In genomic region chr1:191590578-191590977, GRCh38 we compare ENCODE assay signal across 24 cellular contexts.
"Had no signal": no experiment of that assay in that cellular context is flagged by ENCODE, and none has a peak within 500 bp of the region (broad histone marks: within the 10 kb centered on the region; RNA-seq: fewer than 3 reads in every experiment).

No MANE protein-coding gene starts in this region.

- FAIRE-seq: keratinocyte had no signal

- H3K4me1 ChIP-seq: gastrocnemius medialis, lower lobe of right lung, prostate gland, thyroid gland, vagina had no signal

- H3K27ac ChIP-seq: epithelial cell of prostate, gastrocnemius medialis, lower lobe of right lung, prostate gland, sigmoid colon, stomach, thyroid gland, vagina had no signal

- H3K4me1 Mint-ChIP-seq: endodermal cell; naive thymus-derived CD8-positive, alpha-beta T cell; nephron progenitor cell; stimulated activated effector memory CD8-positive, alpha-beta T cell treated with anti-CD3 and anti-CD28 coated beads, Interleukin-12 subunit alpha, Interleukin-12 subunit beta, amount 100 ng/mL, for 72 hours had no signal

- H3K27ac Mint-ChIP-seq: endodermal cell; naive thymus-derived CD8-positive, alpha-beta T cell; nephron progenitor cell; stimulated activated effector memory CD8-positive, alpha-beta T cell treated with anti-CD3 and anti-CD28 coated beads, Interleukin-12 subunit alpha, Interleukin-12 subunit beta, amount 100 ng/mL, for 72 hours had no signal

- H3K27me3 Mint-ChIP-seq: naive thymus-derived CD8-positive, alpha-beta T cell had no signal

- H3K36me3 Mint-ChIP-seq: naive thymus-derived CD8-positive, alpha-beta T cell; stimulated activated effector memory CD8-positive, alpha-beta T cell treated with anti-CD3 and anti-CD28 coated beads, Interleukin-12 subunit alpha, Interleukin-12 subunit beta, amount 100 ng/mL, for 72 hours had no signal

- H3K4me3 Mint-ChIP-seq: endodermal cell; naive thymus-derived CD8-positive, alpha-beta T cell; nephron progenitor cell; stimulated activated effector memory CD8-positive, alpha-beta T cell treated with anti-CD3 and anti-CD28 coated beads, Interleukin-12 subunit alpha, Interleukin-12 subunit beta, amount 100 ng/mL, for 72 hours had no signal

- H3K4me3 ChIP-seq: gastrocnemius medialis, lower lobe of right lung, prostate gland, sigmoid colon, stomach, thyroid gland, vagina had no signal

- H3K9me3 Mint-ChIP-seq: nephron progenitor cell had no signal

- H3K9me3 ChIP-seq: gastrocnemius medialis, lower lobe of right lung, prostate gland, sigmoid colon, stomach, thyroid gland, vagina had no signal

- DNase-seq: effector CD8-positive, alpha-beta T cell; endodermal cell; foreskin fibroblast; gastrocnemius medialis; head of caudate nucleus; left ventricle myocardium superior; lower lobe of right lung; naive thymus-derived CD8-positive, alpha-beta T cell; nephron progenitor cell; nucleus accumbens; right cardiac atrium; sigmoid colon; stimulated activated CD4-positive, alpha-beta T cell treated with anti-CD3 and anti-CD28 coated beads, Interleukin-2, amount 100 ng/mL, for 24 hours; stimulated activated CD4-positive, alpha-beta T cell treated with anti-CD3 and anti-CD28 coated beads, Interleukin-4, amount 100 ng/mL, for 24 hours; stimulated activated naive CD4-positive, alpha-beta T cell treated with Interleukin-2 at 50 U/mL for 16 hours; stomach; thyroid gland; trophoblast cell had no signal

- H3K36me3 ChIP-seq: gastrocnemius medialis, lower lobe of right lung, prostate gland, sigmoid colon, stomach, thyroid gland, vagina had no signal

- ATAC-seq: esophagus mucosa; gastrocnemius medialis; left ventricle myocardium superior; lower lobe of right lung; naive thymus-derived CD8-positive, alpha-beta T cell; right cardiac atrium; stimulated activated effector memory CD8-positive, alpha-beta T cell treated with anti-CD3 and anti-CD28 coated beads, Interleukin-12 subunit alpha, Interleukin-12 subunit beta, amount 100 ng/mL, for 72 hours had no signal

- H3K27me3 ChIP-seq: gastrocnemius medialis, sigmoid colon, stomach, thyroid gland, vagina had no signal
